In the genomic region with DNA sequence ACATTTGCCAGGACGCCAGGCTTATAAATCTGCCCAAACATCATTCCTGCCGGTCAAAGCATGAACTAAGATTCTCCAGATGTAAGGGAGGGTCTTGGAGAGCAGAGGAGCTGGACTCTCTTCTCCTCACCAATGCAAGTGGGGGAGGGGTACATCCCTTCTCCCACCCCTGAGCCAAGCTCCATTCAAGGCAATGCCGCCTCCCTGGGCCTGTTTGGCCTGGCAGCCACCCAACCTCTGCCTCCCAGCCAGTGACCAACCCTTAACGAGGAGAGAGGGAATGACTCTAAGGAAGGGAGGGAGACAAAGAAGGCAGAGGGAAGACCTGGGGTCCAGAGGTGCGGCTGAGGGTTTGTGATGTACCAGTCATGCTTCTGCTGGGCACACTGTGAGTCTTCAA, we compare ENCODE assay signal across 11 cellular contexts. TPM values are rescaled to one million over a fixed set of nuclear protein-coding genes. Genes with fewer than 3 reads are reported as not detected.
DNase-seq lines count a peak whose midpoint lies in the region; ATAC-seq and TF ChIP-seq lines count a peak whose summit lies in the region.
"Had no signal": no experiment of that assay in that cellular context is flagged by ENCODE, and none has a peak within 500 bp of the region (broad histone marks: within the 10 kb centered on the region; RNA-seq: fewer than 3 reads in every experiment).

No MANE protein-coding gene starts in this region.

- no peak overlapping the region for H3K4me2 ChIP-seq in fibroblast of lung (ENCODE audit: extremely low read depth, insufficient read depth, low read length)

- H3K4me3 ChIP-seq in breast epithelium (no peak overlapping the region), fibroblast of lung (replicated peaks in 1 of 4; ENCODE audit: control extremely low read depth in 1 of 4, insufficient read depth in 1 of 4, low read depth in 3 of 4, low read length in 4 of 4) (no peak overlapping the region), upper lobe of left lung (no peak overlapping the region), WERI-Rb-1 (ENCODE audit: low read depth, low read length) (no peak overlapping the region)

- peaks cover 37% of the 10 kb centered on the region for H3K4me1 Mint-ChIP-seq in MCF 10A (ENCODE audit: insufficient read depth, unreplicated experiment)

- no peaks in the 10 kb centered on the region for H3K27me3 Mint-ChIP-seq in MCF 10A (ENCODE audit: insufficient read depth, unreplicated experiment)

- TF ChIP-seq EP300 in upper lobe of left lung (IDR thresholded peaks at IDR 0.05), result no peak

- no peaks in the 10 kb centered on the region for H4K20me1 ChIP-seq in fibroblast of lung (ENCODE audit: control insufficient read depth, extremely low read depth, insufficient read depth, low read length)

- H3K27ac ChIP-seq in breast epithelium (no peak overlapping the region), fibroblast of lung (ENCODE audit: insufficient read depth, low read length) (no peak overlapping the region), upper lobe of left lung (peak overlapping the region; percentile 54 to 82 (median 74)), WERI-Rb-1 (no peak overlapping the region)

- intact Hi-C loops in MCF 10A (cut with micrococcal nuclease) (no loop called here), breast epithelium (cut with DNase I; ENCODE audit: low total_unique reads) (no loop called here)

- no peak overlapping the region for H2AFZ ChIP-seq in fibroblast of lung (ENCODE audit: low read length)

- H3K9me3 ChIP-seq in breast epithelium (no peaks in the 10 kb centered on the region), fibroblast of lung (ENCODE audit: control insufficient read depth, insufficient read depth, low read depth, low read length) (no peaks in the 10 kb centered on the region), upper lobe of left lung (no peaks in the 10 kb centered on the region), WERI-Rb-1 (ENCODE audit: severe bottlenecking) (no peaks in the 10 kb centered on the region)

- no peaks in the 10 kb centered on the region for H3K79me2 ChIP-seq in fibroblast of lung (ENCODE audit: control insufficient read depth, insufficient read depth, low read length)

- H3K4me1 ChIP-seq in breast epithelium, result no peaks in the 10 kb centered on the region
- peaks cover 14% of the 10 kb centered on the region for H3K4me1 ChIP-seq in fibroblast of lung (ENCODE audit: control insufficient read depth, extremely low read depth, insufficient read depth, low read length)
- peaks cover 36 to 59% (median 57%) of the 10 kb centered on the region in 4 donors for H3K4me1 ChIP-seq in upper lobe of left lung

- no peak overlapping the region for H3K4me3 Mint-ChIP-seq in MCF 10A (ENCODE audit: unreplicated experiment)

- H3K27me3 ChIP-seq in breast epithelium (no peaks in the 10 kb centered on the region), fibroblast of lung (ENCODE audit: control insufficient read depth, insufficient read depth, low read length) (peaks cover 11% of the 10 kb centered on the region), upper lobe of left lung (no peaks in the 10 kb centered on the region), WERI-Rb-1 (ENCODE audit: insufficient read depth, low read depth, severe bottlenecking) (no peaks in the 10 kb centered on the region)

- TF ChIP-seq POLR2A in breast epithelium (IDR thresholded peaks at IDR 0.05) (no peak), upper lobe of left lung (IDR thresholded peaks at IDR 0.05) (no peak)

- DNase-seq in MCF 10A (ENCODE audit: unreplicated experiment) (peak; percentile 56), breast epithelium (ENCODE audit: low spot score in 2 of 2) (no peak), fibroblast of lung (ENCODE audit: low read depth in 2 of 2) (peak; percentile 75 to 80), myocyte (ENCODE audit: low read depth) (peak; percentile 53), upper lobe of left lung (peak in 1 of 2 donors; percentile 67), WERI-Rb-1 (no peak), dermis blood vessel endothelial cell (no peak)
- DNase-seq: activated gamma-delta T cell treated with Interleukin-2 at 50 U/mL for 16 hours, occipital lobe had no signal

- peaks cover 28% of the 10 kb centered on the region for H3K36me3 Mint-ChIP-seq in MCF 10A (ENCODE audit: insufficient read depth, unreplicated experiment)

- TF ChIP-seq CTCF in MCF 10A (IDR thresholded peaks at IDR 0.05; ENCODE audit: unreplicated experiment) (no peak), breast epithelium (IDR thresholded peaks at IDR 0.05) (no peak), fibroblast of lung (conservative IDR thresholded peaks at IDR 0.05 in 1 of 2, IDR thresholded peaks at IDR 0.05 in 1 of 2; ENCODE audit: low read depth in 1 of 2, low read length in 2 of 2) (no peak), upper lobe of left lung (IDR thresholded peaks at IDR 0.05) (no peak), WERI-Rb-1 (IDR thresholded peaks at IDR 0.05; ENCODE audit: low read depth, low read length) (no peak)

- H3K36me3 ChIP-seq in breast epithelium (no peaks in the 10 kb centered on the region), fibroblast of lung (ENCODE audit: control insufficient read depth, insufficient read depth, low read length) (no peaks in the 10 kb centered on the region), upper lobe of left lung (no peaks in the 10 kb centered on the region), WERI-Rb-1 (no peaks in the 10 kb centered on the region)

- ATAC-seq in upper lobe of left lung (ENCODE audit: low FRiP score in 2 of 2) (peak in 1 of 2 donors; percentile 50), GM18909 (IDR thresholded peaks at IDR 0.05; ENCODE audit: poor library complexity, unreplicated experiment) (no peak)
- ATAC-seq: activated CD4-positive, CD25-positive, alpha-beta regulatory T cell treated with anti-CD3 and anti-CD28 coated beads, Interleukin-2, amount 50 U/mL, for 24 hours had no signal

- POLR2A ChIA-PET in MCF 10A (lab: Yijun Ruan, JAX), result interaction anchor here (0.9 to 27.6 kb wide), 4 partner anchors 8 to 34 kb away, joined by 5 to 736 read pairs (median 247); a partner anchor contains a TSS

- peak overlapping the region; percentile 80 for H3K27ac Mint-ChIP-seq in MCF 10A (ENCODE audit: low read depth, unreplicated experiment)

- CTCF ChIA-PET in MCF 10A (lab: Yijun Ruan, JAX), result interaction anchor here (0.6 to 30.0 kb wide), 7 partner anchors 8 to 631 kb away, joined by 3 to 684 read pairs (median 4); a partner anchor contains a TSS

- no TSS peak for BruUV-seq in MCF 10A (replicated peaks; lab: Mats Ljungman, UMichigan)

- 37 to 49% methylated on average over 3 to 5 of the region's 5 CpGs for WGBS in upper lobe of left lung, 2 donors

- no peaks in the 10 kb centered on the region for H3K9me3 Mint-ChIP-seq in MCF 10A (ENCODE audit: unreplicated experiment)

- no peak overlapping the region for H3K9ac ChIP-seq in fibroblast of lung (ENCODE audit: insufficient read depth, low read length)

RNA-seq across cellular contexts. Expression of a gene that starts 13.8 kb away (rescaled TPM):
- total RNA-seq in MCF 10A (2022) (not detected in 2 replicates), breast epithelium (not detected), fibroblast of lung (not detected in 2 replicates), myocyte (not detected in 2 replicates), upper lobe of left lung (1 to 10 TPM in 1 of 6 donors, under 1 TPM in 1, not detected in 4; 0.46 to 1.1 TPM), dermis blood vessel endothelial cell (not detected in 2 replicates)
- polyA plus RNA-seq in fibroblast of lung, result not detected in 2 replicates
- polyA plus RNA-seq in fibroblast of lung (2012), result not detected in 2 replicates
- polyA minus RNA-seq in fibroblast of lung (ENCODE audit: low replicate concordance), result not detected in 2 replicates
- 0.08 TPM for polyA plus RNA-seq in myocyte (2012)
- total RNA-seq: occipital lobe had no signal

RNA-seq across cellular contexts. Expression of a gene that starts 20.9 kb away (rescaled TPM):
- total RNA-seq in MCF 10A (2022) (22.3 and 27.4 TPM in 2 replicates), breast epithelium (10 to 100 TPM in 2 of 3 donors, 1 to 10 TPM in 1; 5.6 to 25.6 (median 12.3) TPM), fibroblast of lung (2.8 and 4.6 TPM in 2 replicates), myocyte (0.42 and 0.99 TPM in 2 replicates), upper lobe of left lung (100 to 1,000 TPM in 3 of 6 donors, 10 to 100 TPM in 3; 51.1 to 134 (median 98.5) TPM), dermis blood vessel endothelial cell (14.1 and 38.1 TPM in 2 replicates)
- polyA plus RNA-seq in fibroblast of lung, result 0.49 and 1.1 TPM in 2 replicates
- polyA plus RNA-seq in fibroblast of lung (2012), result 0.46 and 0.58 TPM in 2 replicates
- polyA minus RNA-seq in fibroblast of lung (ENCODE audit: low replicate concordance), result not detected in 2 replicates
- 6.5 TPM for polyA plus RNA-seq in myocyte (2012)

RNA-seq across cellular contexts. Expression of a gene that starts 21.5 kb away (rescaled TPM):
- total RNA-seq in MCF 10A (2022), result 0.23 and 0.39 TPM in 2 replicates
- total RNA-seq in breast epithelium, result under 1 TPM; 0.29 to 0.33 (median 0.32) TPM
- not detected in 2 replicates for total RNA-seq in fibroblast of lung
- polyA plus RNA-seq in fibroblast of lung, result not detected in 2 replicates
- not detected in 2 replicates for polyA plus RNA-seq in fibroblast of lung (2012)
- not detected in 2 replicates for polyA minus RNA-seq in fibroblast of lung (ENCODE audit: low replicate concordance)
- total RNA-seq in myocyte, result 0.08 TPM in 1 of 2 replicates, not detected in the other
- polyA plus RNA-seq in myocyte (2012), result 0.04 TPM
- 1 to 10 TPM in 5 of 6 donors, under 1 TPM in 1; 0.37 to 7.4 (median 3.3) TPM for total RNA-seq in upper lobe of left lung
- 0.05 and 0.17 TPM in 2 replicates for total RNA-seq in dermis blood vessel endothelial cell

RNA-seq across cellular contexts. Expression of a gene that starts 34.8 kb away (rescaled TPM):
- total RNA-seq in MCF 10A (2022), result 284 and 337 TPM in 2 replicates
- total RNA-seq in breast epithelium, result 10 to 100 TPM; 65.5 to 76.8 (median 72.8) TPM
- total RNA-seq in fibroblast of lung, result 57.8 and 84.1 TPM in 2 replicates
- 22.9 and 30.5 TPM in 2 replicates for polyA plus RNA-seq in fibroblast of lung
- polyA plus RNA-seq in fibroblast of lung (2012), result 144 and 199 TPM in 2 replicates
- 37.2 and 39.4 TPM in 2 replicates for polyA minus RNA-seq in fibroblast of lung (ENCODE audit: low replicate concordance)
- total RNA-seq in myocyte, result 25.1 and 25.7 TPM in 2 replicates
- 130 TPM for polyA plus RNA-seq in myocyte (2012)
- total RNA-seq in upper lobe of left lung, result 100 to 1,000 TPM in 2 of 6 donors, 10 to 100 TPM in 4; 42.4 to 137 (median 93.0) TPM
- total RNA-seq in dermis blood vessel endothelial cell, result 68.1 and 115 TPM in 2 replicates

RNA-seq across cellular contexts. Expression of a gene that starts 43.1 kb away (rescaled TPM):
- total RNA-seq in MCF 10A (2022) (0.09 and 0.10 TPM in 2 replicates), breast epithelium (10 to 100 TPM in 2 of 3 donors, 1 to 10 TPM in 1; 5.9 to 27.8 (median 11.1) TPM), fibroblast of lung (1.5 and 4.1 TPM in 2 replicates), myocyte (1.1 and 1.3 TPM in 2 replicates), upper lobe of left lung (1 to 10 TPM; 1.0 to 4.1 (median 1.7) TPM), dermis blood vessel endothelial cell (under 0.01 and 0.09 TPM in 2 replicates)
- polyA plus RNA-seq in fibroblast of lung, result 0.44 and 0.78 TPM in 2 replicates
- 0.96 and 1.5 TPM in 2 replicates for polyA plus RNA-seq in fibroblast of lung (2012)
- 1.4 and 2.6 TPM in 2 replicates for polyA minus RNA-seq in fibroblast of lung (ENCODE audit: low replicate concordance)
- polyA plus RNA-seq in myocyte (2012), result 1.7 TPM

Comparison
In these comparisons a context has a peak if more than half of its experiments do, and no peak if none do; other contexts are left out.
1. DNase-seq: peak in MCF 10A (single experiment), fibroblast of lung (2 of 2) and myocyte (single experiment); none in breast epithelium (0 of 2), WERI-Rb-1 (single experiment) and dermis blood vessel endothelial cell (single experiment).
2. H3K27ac ChIP-seq: peak in upper lobe of left lung (4 of 4); none in breast epithelium (0 of 2), fibroblast of lung (single experiment) and WERI-Rb-1 (single experiment).